In genomic region chr1:66335125-66335524, GRCh38 we compare ENCODE assay signal across 9 cellular contexts.
DNase-seq lines count a peak whose midpoint lies in the region; ATAC-seq, FAIRE-seq and TF ChIP-seq lines count a peak whose summit lies in the region.
"Had no signal": no experiment of that assay in that cellular context is flagged by ENCODE, and none has a peak within 500 bp of the region (broad histone marks: within the 10 kb centered on the region; RNA-seq: fewer than 3 reads in every experiment).

No MANE protein-coding gene starts in this region.

- H3K9me3 Mint-ChIP-seq in stimulated activated effector memory CD8-positive, alpha-beta T cell treated with anti-CD3 and anti-CD28 coated beads, Interleukin-12 subunit alpha, Interleukin-12 subunit beta, amount 100 ng/mL, for 72 hours = no peaks in the 10 kb centered on the region

- no peak for TF ChIP-seq EP300 in esophagus muscularis mucosa (IDR thresholded peaks at IDR 0.05)

- peaks cover 0 to 27% (median 9%) of the 10 kb centered on the region in 4 donors for H3K4me1 ChIP-seq in Peyer's patch
- peaks cover 28 to 64% (median 58%) of the 10 kb centered on the region in 4 donors for H3K4me1 ChIP-seq in esophagus muscularis mucosa

- H3K27ac ChIP-seq in Peyer's patch (peak overlapping the region; percentile 85 to 88 (median 88)), esophagus muscularis mucosa (replicated peaks in 1 of 4) (peak overlapping the region; percentile 59 to 86 (median 72))

- peak overlapping the region; percentile 96 for H3K4me3 Mint-ChIP-seq in stimulated activated effector memory CD8-positive, alpha-beta T cell treated with anti-CD3 and anti-CD28 coated beads, Interleukin-12 subunit alpha, Interleukin-12 subunit beta, amount 100 ng/mL, for 72 hours

- H3K4me1 Mint-ChIP-seq in stimulated activated effector memory CD8-positive, alpha-beta T cell treated with anti-CD3 and anti-CD28 coated beads, Interleukin-12 subunit alpha, Interleukin-12 subunit beta, amount 100 ng/mL, for 72 hours = peaks cover 37% of the 10 kb centered on the region

- FAIRE-seq in GM12891 (lab: Jason Lieb, UNC) = peak; percentile 71

- H3K27ac Mint-ChIP-seq in stimulated activated effector memory CD8-positive, alpha-beta T cell treated with anti-CD3 and anti-CD28 coated beads, Interleukin-12 subunit alpha, Interleukin-12 subunit beta, amount 100 ng/mL, for 72 hours = peak overlapping the region; percentile 95

- WGBS in esophagus muscularis mucosa = 71% methylated on average over 2 of the region's 2 CpGs

- TF ChIP-seq CTCF in Peyer's patch (IDR thresholded peaks at IDR 0.05) (no peak), esophagus muscularis mucosa (IDR thresholded peaks at IDR 0.05) (no peak)

- H3K36me3 ChIP-seq in Peyer's patch (no peaks in the 10 kb centered on the region), esophagus muscularis mucosa (no peaks in the 10 kb centered on the region)

- ATAC-seq in stimulated activated effector memory CD8-positive, alpha-beta T cell treated with anti-CD3 and anti-CD28 coated beads, Interleukin-12 subunit alpha, Interleukin-12 subunit beta, amount 100 ng/mL, for 72 hours = no peak
- ATAC-seq in HG03045 (IDR thresholded peaks at IDR 0.05; ENCODE audit: unreplicated experiment) = no peak

- H3K9me3 ChIP-seq in Peyer's patch = no peaks in the 10 kb centered on the region
- H3K9me3 ChIP-seq in esophagus muscularis mucosa = no peaks in the 10 kb centered on the region

- intact Hi-C loops in esophagus muscularis mucosa (cut with DNase I) = no loop called here

- H3K27me3 ChIP-seq in Peyer's patch = no peaks in the 10 kb centered on the region
- no peaks in the 10 kb centered on the region for H3K27me3 ChIP-seq in esophagus muscularis mucosa

- H3K4me3 ChIP-seq in Peyer's patch (peak overlapping the region; percentile 52 to 64 (median 55)), esophagus muscularis mucosa (peak overlapping the region; percentile 13 to 62 (median 17))

- H3K36me3 Mint-ChIP-seq in stimulated activated effector memory CD8-positive, alpha-beta T cell treated with anti-CD3 and anti-CD28 coated beads, Interleukin-12 subunit alpha, Interleukin-12 subunit beta, amount 100 ng/mL, for 72 hours = peaks cover 91% of the 10 kb centered on the region

- DNase-seq in GM12891 (ENCODE audit: insufficient read length, low spot score) (no peak), Peyer's patch (no peak), esophagus muscularis mucosa (ENCODE audit: extremely low spot score) (no peak), hepatic stellate cell (ENCODE audit: low spot score) (no peak), SHP77 treated with DMSO at 0.1 percent for 48 hours (lab: John Stamatoyannopoulos, UW) (no peak)
- no peak for DNase-seq in stimulated activated effector memory CD8-positive, alpha-beta T cell treated with anti-CD3 and anti-CD28 coated beads, Interleukin-12 subunit alpha, Interleukin-12 subunit beta, amount 100 ng/mL, for 72 hours (ENCODE audit: low spot score in 2 of 2)
- DNase-seq: NCI-H1048, SHP77 had no signal

- TF ChIP-seq POLR2A in GM12891 (IDR thresholded peaks at IDR 0.05; ENCODE audit: low read depth, low read length) (no peak), Peyer's patch (IDR thresholded peaks at IDR 0.05) (no peak), esophagus muscularis mucosa (IDR thresholded peaks at IDR 0.05; ENCODE audit: low read depth) (no peak)

TF ChIP-seq in GM12891, 5 proteins besides CTCF, POLR2A, EP300 and RAD21:
- TF ChIP-seq POU2F2 (IDR thresholded peaks at IDR 0.05; ENCODE audit: low read depth, low read length) (no peak), POLR2AphosphoS5 (IDR thresholded peaks at IDR 0.05; ENCODE audit: low read depth, low read length) (no peak), PAX5 (IDR thresholded peaks at IDR 0.05; ENCODE audit: insufficient read depth, low read length, severe bottlenecking) (no peak), SPI1 (IDR thresholded peaks at IDR 0.05; ENCODE audit: low read depth, low read length) (no peak), TAF1 (IDR thresholded peaks at IDR 0.05; ENCODE audit: low read depth, low read length) (no peak)
